39 cellular contexts compared by ENCODE assay signal in genomic region chr10:107051769-107052168, GRCh38.
"Had no signal": no experiment of that assay in that cellular context is flagged by ENCODE, and none has a peak within 500 bp of the region (broad histone marks: within the 10 kb centered on the region; RNA-seq: fewer than 3 reads in every experiment).

No MANE protein-coding gene starts in this region.

- DNase-seq: activated effector memory CD4-positive, alpha-beta T cell treated with anti-CD3 and anti-CD28 coated beads, Interleukin-2, amount 50 U/mL, for 16 hours; activated effector memory CD4-positive, alpha-beta T cell treated with Interleukin-2 at 50 U/mL for 16 hours; activated gamma-delta T cell; activated gamma-delta T cell treated with Interleukin-2 at 50 U/mL for 16 hours; activated naive CD4-positive, alpha-beta T cell; activated naive CD4-positive, alpha-beta T cell treated with anti-CD3 and anti-CD28 coated beads for 36 hours; activated naive CD4-positive, alpha-beta T cell treated with anti-CD3 and anti-CD28 coated beads, Interleukin-2, amount 10 ng/mL, durations not matched to agents 7 days and 5 days; activated naive CD4-positive, alpha-beta T cell treated with anti-CD3 and anti-CD28 coated beads, Interleukin-2, amount 50 U/mL, for 16 hours; activated naive CD4-positive, alpha-beta T cell treated with Interleukin-2 at 50 U/mL for 16 hours; activated naive CD8-positive, alpha-beta T cell treated with anti-CD3 and anti-CD28 coated beads for 36 hours; activated naive CD8-positive, alpha-beta T cell treated with anti-CD3 and anti-CD28 coated beads, Interleukin-2, amount 10 ng/mL, durations not matched to agents 7 days and 5 days; activated naive CD8-positive, alpha-beta T cell treated with anti-CD3 and anti-CD28 coated beads, Interleukin-2, amount 50 U/mL, for 24 hours; activated T-cell treated with anti-CD3 and anti-CD28 coated beads, Interleukin-2, amount 50 U/mL, for 1 hour; activated T-cell treated with anti-CD3 and anti-CD28 coated beads, Interleukin-2, amount 50 U/mL, for 24 hours; activated T-cell treated with anti-CD3 and anti-CD28 coated beads, Interleukin-2, amount 50 U/mL, for 4 hours; activated T-cell treated with anti-CD3 and anti-CD28 coated beads, Interleukin-2, amount 50 U/mL, for 48 hours; activated T-cell treated with anti-CD3 and anti-CD28 coated beads, Interleukin-2, amount 50 U/mL, for 72 hours; adrenal gland; amniotic stem cell; amygdala; anterior cingulate cortex; aorta; brain microvascular endothelial cell; caudate nucleus; central memory CD4-positive, alpha-beta T cell; cerebellar nuclear complex had no signal

- H3K9me3 Mint-ChIP-seq: activated naive CD4-positive, alpha-beta T cell treated with anti-CD3 and anti-CD28 coated beads, Interleukin-2, amount 50 U/mL, for 24 hours; activated naive CD8-positive, alpha-beta T cell treated with anti-CD3 and anti-CD28 coated beads for 36 hours had no signal

- H3K9me3 ChIP-seq: adrenal gland, ascending aorta, breast epithelium had no signal

- H3K4me3 Mint-ChIP-seq: activated naive CD4-positive, alpha-beta T cell treated with anti-CD3 and anti-CD28 coated beads for 36 hours; activated naive CD4-positive, alpha-beta T cell treated with anti-CD3 and anti-CD28 coated beads, Interleukin-2, amount 10 ng/mL, durations not matched to agents 7 days and 5 days; activated naive CD4-positive, alpha-beta T cell treated with anti-CD3 and anti-CD28 coated beads, Interleukin-2, amount 50 U/mL, for 24 hours; activated naive CD8-positive, alpha-beta T cell; activated naive CD8-positive, alpha-beta T cell treated with anti-CD3 and anti-CD28 coated beads for 36 hours; activated naive CD8-positive, alpha-beta T cell treated with anti-CD3 and anti-CD28 coated beads, Interleukin-2, amount 10 ng/mL, durations not matched to agents 7 days and 5 days; activated naive CD8-positive, alpha-beta T cell treated with anti-CD3 and anti-CD28 coated beads, Interleukin-2, amount 50 U/mL, for 24 hours; activated T-cell treated with anti-CD3 and anti-CD28 coated beads, Interleukin-2, amount 50 U/mL, for 24 hours; activated T-cell treated with anti-CD3 and anti-CD28 coated beads, Interleukin-2, amount 50 U/mL, for 4 hours; activated T-cell treated with anti-CD3 and anti-CD28 coated beads, Interleukin-2, amount 50 U/mL, for 72 hours; activated T-helper 1 cell treated with anti-CD3 and anti-CD28 coated beads, Interleukin-12 subunit alpha, Interleukin-12 subunit beta, Interleukin-2, Interleukin-4 antibody, amounts not matched to agents 30 ng/mL and 10 ng/mL and 1 ng/mL, durations not matched to agents 14 hours and 24 hours and 36 hours; activated T-helper 17 cell treated with anti-CD3 and anti-CD28 coated beads, Interleukin-2, amount 50 U/mL, for 72 hours; brain; central memory CD8-positive, alpha-beta T cell had no signal

- H3K27ac Mint-ChIP-seq: activated naive CD4-positive, alpha-beta T cell treated with anti-CD3 and anti-CD28 coated beads for 36 hours; activated naive CD4-positive, alpha-beta T cell treated with anti-CD3 and anti-CD28 coated beads, Interleukin-2, amount 10 ng/mL, durations not matched to agents 7 days and 5 days; activated naive CD4-positive, alpha-beta T cell treated with anti-CD3 and anti-CD28 coated beads, Interleukin-2, amount 50 U/mL, for 24 hours; activated naive CD4-positive, alpha-beta T cell treated with anti-CD3 and anti-CD28 coated beads, Interleukin-2, amount 50 U/mL, for 72 hours; activated naive CD8-positive, alpha-beta T cell; activated naive CD8-positive, alpha-beta T cell treated with anti-CD3 and anti-CD28 coated beads for 36 hours; activated naive CD8-positive, alpha-beta T cell treated with anti-CD3 and anti-CD28 coated beads, Interleukin-2, amount 10 ng/mL, durations not matched to agents 7 days and 5 days; activated naive CD8-positive, alpha-beta T cell treated with anti-CD3 and anti-CD28 coated beads, Interleukin-2, amount 50 U/mL, for 24 hours; activated T-cell treated with anti-CD3 and anti-CD28 coated beads, Interleukin-2, amount 50 U/mL, for 24 hours; activated T-cell treated with anti-CD3 and anti-CD28 coated beads, Interleukin-2, amount 50 U/mL, for 72 hours; activated T-helper 1 cell treated with anti-CD3 and anti-CD28 coated beads, Interleukin-12 subunit alpha, Interleukin-12 subunit beta, Interleukin-2, Interleukin-4 antibody, amounts not matched to agents 30 ng/mL and 10 ng/mL and 1 ng/mL, durations not matched to agents 14 hours and 24 hours and 36 hours; activated T-helper 17 cell treated with anti-CD3 and anti-CD28 coated beads, Interleukin-2, amount 50 U/mL, for 72 hours; activated T-helper 2 cell treated with anti-CD3 and anti-CD28 coated beads, Interferon-gamma antibody, Interleukin-2, Interleukin-4, amounts not matched to agents 10 μg/mL and 5 μg/mL and 100 μg/mL, durations not matched to agents 14 hours and 24 hours and 36 hours; brain had no signal

- H3K36me3 ChIP-seq: adrenal gland, ascending aorta, brain microvascular endothelial cell, breast epithelium, cardiac muscle cell had no signal

- H3K27me3 Mint-ChIP-seq: activated naive CD4-positive, alpha-beta T cell treated with anti-CD3 and anti-CD28 coated beads, Interleukin-2, amount 10 ng/mL, durations not matched to agents 7 days and 5 days; activated naive CD4-positive, alpha-beta T cell treated with anti-CD3 and anti-CD28 coated beads, Interleukin-2, amount 50 U/mL, for 24 hours; activated naive CD8-positive, alpha-beta T cell; activated naive CD8-positive, alpha-beta T cell treated with anti-CD3 and anti-CD28 coated beads for 36 hours; activated naive CD8-positive, alpha-beta T cell treated with anti-CD3 and anti-CD28 coated beads, Interleukin-2, amount 10 ng/mL, durations not matched to agents 7 days and 5 days; activated naive CD8-positive, alpha-beta T cell treated with anti-CD3 and anti-CD28 coated beads, Interleukin-2, amount 50 U/mL, for 24 hours; activated T-cell treated with anti-CD3 and anti-CD28 coated beads, Interleukin-2, amount 50 U/mL, for 24 hours; activated T-helper 17 cell treated with anti-CD3 and anti-CD28 coated beads, Interleukin-2, amount 50 U/mL, for 72 hours; brain; central memory CD8-positive, alpha-beta T cell had no signal

- H3K4me1 Mint-ChIP-seq: activated naive CD4-positive, alpha-beta T cell treated with anti-CD3 and anti-CD28 coated beads, Interleukin-2, amount 10 ng/mL, durations not matched to agents 7 days and 5 days; activated naive CD4-positive, alpha-beta T cell treated with anti-CD3 and anti-CD28 coated beads, Interleukin-2, amount 50 U/mL, for 24 hours; activated naive CD8-positive, alpha-beta T cell treated with anti-CD3 and anti-CD28 coated beads for 36 hours; activated naive CD8-positive, alpha-beta T cell treated with anti-CD3 and anti-CD28 coated beads, Interleukin-2, amount 10 ng/mL, durations not matched to agents 7 days and 5 days; activated naive CD8-positive, alpha-beta T cell treated with anti-CD3 and anti-CD28 coated beads, Interleukin-2, amount 50 U/mL, for 24 hours; activated T-helper 17 cell treated with anti-CD3 and anti-CD28 coated beads, Interleukin-2, amount 50 U/mL, for 72 hours; central memory CD8-positive, alpha-beta T cell had no signal

- H3K36me3 Mint-ChIP-seq: activated naive CD4-positive, alpha-beta T cell treated with anti-CD3 and anti-CD28 coated beads, Interleukin-2, amount 10 ng/mL, durations not matched to agents 7 days and 5 days; activated naive CD4-positive, alpha-beta T cell treated with anti-CD3 and anti-CD28 coated beads, Interleukin-2, amount 50 U/mL, for 24 hours; activated naive CD4-positive, alpha-beta T cell treated with anti-CD3 and anti-CD28 coated beads, Interleukin-2, amount 50 U/mL, for 72 hours; activated naive CD8-positive, alpha-beta T cell; activated naive CD8-positive, alpha-beta T cell treated with anti-CD3 and anti-CD28 coated beads for 36 hours; activated naive CD8-positive, alpha-beta T cell treated with anti-CD3 and anti-CD28 coated beads, Interleukin-2, amount 10 ng/mL, durations not matched to agents 7 days and 5 days; brain had no signal

- FAIRE-seq: astrocyte, bronchial epithelial cell had no signal

- H3K4me3 ChIP-seq: adrenal gland, ascending aorta, breast epithelium, cardiac muscle cell had no signal

- H3K4me1 ChIP-seq: adrenal gland, ascending aorta, breast epithelium had no signal

- H3K27me3 ChIP-seq: adrenal gland, ascending aorta, brain microvascular endothelial cell, breast epithelium, cardiac muscle cell had no signal

- ATAC-seq: activated naive CD4-positive, alpha-beta T cell treated with anti-CD3 and anti-CD28 coated beads, Interleukin-2, amount 50 U/mL, for 72 hours; activated naive CD8-positive, alpha-beta T cell treated with anti-CD3 and anti-CD28 coated beads, Interleukin-2, amount 50 U/mL, for 24 hours; activated T-cell treated with anti-CD3 and anti-CD28 coated beads, Interleukin-2, amount 50 U/mL, for 4 hours; activated T-cell treated with anti-CD3 and anti-CD28 coated beads, Interleukin-2, amount 50 U/mL, for 72 hours; activated T-helper 17 cell treated with anti-CD3 and anti-CD28 coated beads, Interleukin-2, amount 50 U/mL, for 72 hours had no signal

- H3K27ac ChIP-seq: adrenal gland, ascending aorta, brain microvascular endothelial cell, breast epithelium, cardiac muscle cell had no signal
